8 cellular contexts compared by ENCODE assay signal in genomic region chr6:36594029-36594815, GRCh38. TPM values are rescaled to one million over a fixed set of nuclear protein-coding genes. Genes with fewer than 3 reads are reported as not detected.
DNase-seq lines count a peak whose midpoint lies in the region; ATAC-seq and TF ChIP-seq lines count a peak whose summit lies in the region.

SRSF3 (plus strand) TSS chr6:36594362; CDS start chr6:36596763, 2,401 bp downstream.

- peak; percentile 99 for TF ChIP-seq POLR2A in GM15510 (IDR thresholded peaks at IDR 0.05; ENCODE audit: borderline replicate concordance, extremely low read depth, insufficient read length)

- ATAC-seq in HG02885 (IDR thresholded peaks at IDR 0.05; ENCODE audit: poor library complexity, unreplicated experiment) (peak; percentile 91), left cardiac atrium (peak; percentile 97 to 98)

- intact Hi-C loops in left cardiac atrium (cut with DNase I), result loop anchor here in 1 of 2 donors (2.0 to 5.0 kb wide), 3 partner anchors 47 to 172 kb away; partner anchors contain the start of genes KCTD20, PXT1 and STK38

- H3K4me3 Mint-ChIP-seq in T-helper 1 cell treated with Interleukin-12 subunit alpha and Interleukin-12 subunit beta and Interleukin-4 antibody, amounts not matched to agents 30 μg/mL and 1 μg/mL, for 36 hours, result peak within 1 kb of the TSS; percentile 99
- peak within 1 kb of the TSS; percentile 100 for H3K4me3 Mint-ChIP-seq in progenitor cell of endocrine pancreas (ENCODE audit: low read depth)

- H3K27me3 Mint-ChIP-seq in T-helper 1 cell treated with Interleukin-12 subunit alpha and Interleukin-12 subunit beta and Interleukin-4 antibody, amounts not matched to agents 30 μg/mL and 1 μg/mL, for 36 hours (ENCODE audit: low read depth), result peaks cover 4% of the 10 kb centered on the region
- no peaks in the 10 kb centered on the region for H3K27me3 Mint-ChIP-seq in progenitor cell of endocrine pancreas

- no peaks in the 10 kb centered on the region for H3K9me3 Mint-ChIP-seq in T-helper 1 cell treated with Interleukin-12 subunit alpha and Interleukin-12 subunit beta and Interleukin-4 antibody, amounts not matched to agents 30 μg/mL and 1 μg/mL, for 36 hours
- no peaks in the 10 kb centered on the region for H3K9me3 Mint-ChIP-seq in progenitor cell of endocrine pancreas (ENCODE audit: low read depth)

- H3K27ac Mint-ChIP-seq in T-helper 1 cell treated with Interleukin-12 subunit alpha and Interleukin-12 subunit beta and Interleukin-4 antibody, amounts not matched to agents 30 μg/mL and 1 μg/mL, for 36 hours, result peak within 1 kb of the TSS; percentile 100
- H3K27ac Mint-ChIP-seq in progenitor cell of endocrine pancreas, result peak within 1 kb of the TSS; percentile 100

- H3K4me1 Mint-ChIP-seq in T-helper 1 cell treated with Interleukin-12 subunit alpha and Interleukin-12 subunit beta and Interleukin-4 antibody, amounts not matched to agents 30 μg/mL and 1 μg/mL, for 36 hours (ENCODE audit: low read depth), result peaks cover 28% of the 10 kb centered on the region
- peaks cover 31% of the 10 kb centered on the region for H3K4me1 Mint-ChIP-seq in progenitor cell of endocrine pancreas (ENCODE audit: low read depth)

- peaks cover 47% of the 10 kb centered on the region for H3K36me3 Mint-ChIP-seq in T-helper 1 cell treated with Interleukin-12 subunit alpha and Interleukin-12 subunit beta and Interleukin-4 antibody, amounts not matched to agents 30 μg/mL and 1 μg/mL, for 36 hours (ENCODE audit: low read depth)
- peaks cover 43% of the 10 kb centered on the region for H3K36me3 Mint-ChIP-seq in progenitor cell of endocrine pancreas (ENCODE audit: insufficient read depth)

- DNase-seq in NCI-H1694 (lab: John Stamatoyannopoulos, UW) (peak; percentile 92), amniotic stem cell (lab: John Stamatoyannopoulos, UW) (peak; percentile 93), left cardiac atrium (peak; percentile 97), progenitor cell of endocrine pancreas (ENCODE audit: low spot score, unreplicated experiment) (peak; percentile 92), ureter (ENCODE audit: low spot score) (peak; percentile 98)

- peak; percentile 53 for TF ChIP-seq CTCF in progenitor cell of endocrine pancreas (IDR thresholded peaks at IDR 0.05; ENCODE audit: unreplicated experiment)

RNA-seq across cellular contexts. Expression of gene SRSF3, which starts in this region (rescaled TPM):
- total RNA-seq in left cardiac atrium (100 to 1,000 TPM; 128 to 201 TPM), progenitor cell of endocrine pancreas (427 and 442 TPM in 2 replicates), ureter (306 TPM)

Comparison
In these comparisons a context has a peak if more than half of its experiments do, and no peak if none do; other contexts are left out.
1. Peak in every context shown above with its lines: DNase-seq and ATAC-seq.